In the genomic region with DNA sequence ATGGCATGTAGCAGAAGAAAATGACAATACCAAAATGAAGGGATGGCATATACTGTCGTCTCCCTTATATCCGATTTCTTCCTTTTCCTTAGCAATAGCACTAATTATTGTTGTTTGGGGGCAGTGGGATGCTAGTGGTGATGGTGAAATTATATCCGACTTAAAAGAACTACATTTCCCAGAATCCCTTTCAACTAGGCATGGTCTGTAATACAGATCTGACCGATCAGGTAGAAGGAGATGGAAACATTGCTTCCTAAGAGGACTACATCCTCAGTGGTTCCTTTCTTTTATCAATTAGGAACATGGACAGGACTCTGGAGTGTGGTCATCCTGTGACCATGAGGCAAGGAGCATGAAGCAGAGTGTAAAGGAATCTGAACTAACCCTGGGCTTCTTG, we compare ENCODE assay signal across 19 cellular contexts.
DNase-seq lines count a peak whose midpoint lies in the region; ATAC-seq, FAIRE-seq and TF ChIP-seq lines count a peak whose summit lies in the region.
"Had no signal": no experiment of that assay in that cellular context is flagged by ENCODE, and none has a peak within 500 bp of the region (broad histone marks: within the 10 kb centered on the region; RNA-seq: fewer than 3 reads in every experiment).

No MANE protein-coding gene starts in this region.

- DNase-seq in HPDE6-E6E7 (ENCODE audit: extremely low spot score) = peak; percentile 34
- peak; percentile 16 for DNase-seq in NCI-H82 treated with DMSO at 0.1 percent for 48 hours (lab: John Stamatoyannopoulos, UW; ENCODE audit: unreplicated experiment)
- no peak for DNase-seq in K562 (ENCODE audit: extremely low read depth in 1 of 4, low spot score in 3 of 4)
- DNase-seq in neural progenitor cell (ENCODE audit: low spot score) = peak; percentile 26
- DNase-seq in CD1c-positive myeloid dendritic cell (ENCODE audit: extremely low spot score) = no peak
- no peak for DNase-seq in activated naive CD4-positive, alpha-beta T cell (lab: John Stamatoyannopoulos, UW)
- DNase-seq in T-helper 2 cell = no peak
- DNase-seq: HFFc6; MM.1S; NCI-H1417; NCI-H1930; NCI-H2171 treated with DMSO at 0.1 percent for 48 hours; NCI-H524 treated with DMSO at 0.1 percent for 48 hours; NK-92 treated with Interleukin-12 subunit alpha and Interleukin-12 subunit beta, amount 100 ng/mL, for 24 hours; Peyer's patch; SIG-M5 had no signal

- H3K4me1 ChIP-seq in K562 (replicated peaks in 1 of 2; ENCODE audit: control insufficient read depth in 2 of 2, insufficient read depth in 2 of 2, low read length in 2 of 2) (no peaks in the 10 kb centered on the region), neural progenitor cell (peaks cover 12% of the 10 kb centered on the region)
- H3K4me1 ChIP-seq: Peyer's patch had no signal

- no peak overlapping the region for H3K27ac ChIP-seq in K562 (ENCODE audit: extremely low read depth, low read depth, low read length)
- no peak overlapping the region for H3K27ac ChIP-seq in neural progenitor cell
- H3K27ac ChIP-seq: Peyer's patch had no signal

- H3K9me3 ChIP-seq in K562 (replicated peaks; ENCODE audit: control insufficient read depth, insufficient read depth, low read depth, low read length) = no peaks in the 10 kb centered on the region
- no peaks in the 10 kb centered on the region for H3K9me3 ChIP-seq in neural progenitor cell (ENCODE audit: low read depth)
- H3K9me3 ChIP-seq: Peyer's patch had no signal

- WGBS in K562 (ENCODE audit: insufficient coverage, low coverage, missing lambda C conversion rate) = 0% methylated on average over 4 of the region's 4 CpGs

- no TSS peak for BruUV-seq in K562 (replicated peaks; lab: Mats Ljungman, UMichigan)

- no peak for FAIRE-seq in K562 (lab: Jason Lieb, UNC)
- FAIRE-seq: GM12891, GM19239 had no signal

- H3K36me3 ChIP-seq in K562 (ENCODE audit: control insufficient read depth, insufficient read depth, low read length) (no peaks in the 10 kb centered on the region), neural progenitor cell (no peaks in the 10 kb centered on the region)
- H3K36me3 ChIP-seq: Peyer's patch had no signal

- H3K4me1 Mint-ChIP-seq in neural progenitor cell = peaks cover 4% of the 10 kb centered on the region

- no peak overlapping the region for H3K4me2 ChIP-seq in K562 (ENCODE audit: insufficient read depth, low read length)
- H3K4me2 ChIP-seq in neural progenitor cell = no peak overlapping the region

- intact Hi-C loops in K562 (cut with micrococcal nuclease) = no loop called here

- in situ Hi-C loops in K562 (cut with MboI) = loop anchor here (10.0 kb wide), 1 partner anchor 1238 kb away; no protein-coding TSS in a partner anchor

- no peaks in the 10 kb centered on the region for H3F3A ChIP-seq in neural progenitor cell (ENCODE audit: low read depth)

- H3K79me2 ChIP-seq in K562 (ENCODE audit: control insufficient read depth, insufficient read depth, low read length) (no peaks in the 10 kb centered on the region), neural progenitor cell (ENCODE audit: low read depth) (no peaks in the 10 kb centered on the region)

- TF ChIP-seq CTCF in K562 (IDR thresholded peaks at IDR 0.05 in 2 of 3, conservative IDR thresholded peaks at IDR 0.05 in 1 of 3; ENCODE audit: insufficient read depth in 2 of 3, low read depth in 1 of 3, low read length in 3 of 3) = no peak
- TF ChIP-seq CTCF in neural progenitor cell (IDR thresholded peaks at IDR 0.05) = no peak

- H3K27me3 Mint-ChIP-seq in neural progenitor cell (ENCODE audit: insufficient read depth, low read depth) = no peaks in the 10 kb centered on the region

- no peak overlapping the region for H3K4me3 ChIP-seq in K562
- no peak overlapping the region for H3K4me3 ChIP-seq in neural progenitor cell
- H3K4me3 ChIP-seq: Peyer's patch had no signal

- H3K36me3 Mint-ChIP-seq in neural progenitor cell = no peaks in the 10 kb centered on the region

- POLR2A ChIA-PET in K562 (lab: Yijun Ruan, JAX) = no interaction called here

- no peak overlapping the region for H3K4me3 Mint-ChIP-seq in neural progenitor cell
- H3K4me3 Mint-ChIP-seq: HFFc6; T-helper 2 cell treated with Interferon-gamma antibody and Interleukin-4, amounts not matched to agents 5 μg/mL and 100 μg/mL, for 36 hours had no signal

- no peak for ATAC-seq in K562

- no peak for TF ChIP-seq POLR2A in K562 (conservative IDR thresholded peaks at IDR 0.05)

- no peak for TF ChIP-seq RAD21 in K562 (CRISPR knock-in tag; conservative IDR thresholded peaks at IDR 0.05 in 1 of 2, IDR thresholded peaks at IDR 0.05 in 1 of 2)

- CTCF ChIA-PET in K562 (lab: Yijun Ruan, JAX; ENCODE audit: low intra/inter-chr PET ratio) = no interaction called here

- no peaks in the 10 kb centered on the region for H3K9me3 Mint-ChIP-seq in neural progenitor cell

- H3K27me3 ChIP-seq in K562 (ENCODE audit: control insufficient read depth in 2 of 2, insufficient read depth in 2 of 2, low read length in 2 of 2) = no peaks in the 10 kb centered on the region
- no peaks in the 10 kb centered on the region for H3K27me3 ChIP-seq in neural progenitor cell
- H3K27me3 ChIP-seq: Peyer's patch had no signal

- no peak overlapping the region for H3K27ac Mint-ChIP-seq in neural progenitor cell
- H3K27ac Mint-ChIP-seq: HFFc6; T-helper 2 cell treated with Interferon-gamma antibody and Interleukin-4, amounts not matched to agents 5 μg/mL and 100 μg/mL, for 36 hours had no signal

- H4K20me1 ChIP-seq in K562 (replicated peaks; ENCODE audit: control insufficient read depth, insufficient read depth, low read length) (no peaks in the 10 kb centered on the region), neural progenitor cell (ENCODE audit: low read depth) (no peaks in the 10 kb centered on the region)

- H3K9ac ChIP-seq in K562 (ENCODE audit: insufficient read depth in 1 of 2, low read depth in 2 of 2, low read length in 2 of 2) (no peak overlapping the region), neural progenitor cell (no peak overlapping the region)

- H2AFZ ChIP-seq in K562 (ENCODE audit: low read depth, low read length) (no peak overlapping the region), neural progenitor cell (replicated peaks) (peak overlapping the region; percentile 44)

- H3K9me1 ChIP-seq in K562 (ENCODE audit: control insufficient read depth, insufficient read depth, low read length) = no peaks in the 10 kb centered on the region

- no peak for TF ChIP-seq EP300 in K562 (IDR thresholded peaks at IDR 0.05; ENCODE audit: low read length)

TF ChIP-seq in K562, 482 proteins besides CTCF, POLR2A, EP300 and RAD21:
- TF ChIP-seq, protein P1, sequence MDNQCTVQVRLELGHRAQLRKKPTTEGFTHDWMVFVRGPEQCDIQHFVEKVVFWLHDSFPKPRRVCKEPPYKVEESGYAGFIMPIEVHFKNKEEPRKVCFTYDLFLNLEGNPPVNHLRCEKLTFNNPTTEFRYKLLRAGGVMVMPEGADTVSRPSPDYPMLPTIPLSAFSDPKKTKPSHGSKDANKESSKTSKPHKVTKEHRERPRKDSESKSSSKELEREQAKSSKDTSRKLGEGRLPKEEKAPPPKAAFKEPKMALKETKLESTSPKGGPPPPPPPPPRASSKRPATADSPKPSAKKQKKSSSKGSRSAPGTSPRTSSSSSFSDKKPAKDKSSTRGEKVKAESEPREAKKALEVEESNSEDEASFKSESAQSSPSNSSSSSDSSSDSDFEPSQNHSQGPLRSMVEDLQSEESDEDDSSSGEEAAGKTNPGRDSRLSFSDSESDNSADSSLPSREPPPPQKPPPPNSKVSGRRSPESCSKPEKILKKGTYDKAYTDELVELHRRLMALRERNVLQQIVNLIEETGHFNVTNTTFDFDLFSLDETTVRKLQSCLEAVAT (IDR thresholded peaks at IDR 0.05) = peak in 1 of 2 experiments; percentile 51; a peak in 1 of 4 replicates
- no peak for TF ChIP-seq ZNF253 (CRISPR knock-in tag; conservative IDR thresholded peaks at IDR 0.05)
- peak; percentile 60 for TF ChIP-seq ZNF143 (CRISPR knock-in tag; IDR thresholded peaks at IDR 0.05)
- no peak for TF ChIP-seq YY1 (IDR thresholded peaks at IDR 0.05; ENCODE audit: borderline replicate concordance in 1 of 3, control insufficient read depth in 1 of 3, extremely low read depth in 1 of 3, insufficient read depth in 3 of 3, insufficient read length in 1 of 3, insufficient replicate concordance in 2 of 3, low read depth in 1 of 3, low read length in 2 of 3)
- TF ChIP-seq SIX5 (IDR thresholded peaks at IDR 0.05; ENCODE audit: borderline replicate concordance in 1 of 2, insufficient read depth in 1 of 2, low read depth in 1 of 2, low read length in 2 of 2) = peak; percentile 12 to 14; a peak in 2 of 4 replicates
- peak; percentile 66 for TF ChIP-seq HCFC1 (IDR thresholded peaks at IDR 0.05; ENCODE audit: low read depth, low read length)
- no peak for TF ChIP-seq ARHGAP35 (IDR thresholded peaks at IDR 0.05; ENCODE audit: partially characterized antibody)
- peak; percentile 96 for TF ChIP-seq ZBTB17 (CRISPR knock-in tag; IDR thresholded peaks at IDR 0.05)

Comparison
In these comparisons a context has a peak if more than half of its experiments do, and no peak if none do; other contexts are left out.
1. DNase-seq: peak in HPDE6-E6E7 (single experiment), NCI-H82 treated with DMSO at 0.1 percent for 48 hours (single experiment) and neural progenitor cell (single experiment); none in K562 (0 of 4), CD1c-positive myeloid dendritic cell (single experiment), activated naive CD4-positive, alpha-beta T cell (0 of 4) and T-helper 2 cell (0 of 5).